In genomic region chr10:70600512-70601395, GRCh38 we compare ENCODE assay signal across 21 cellular contexts. TPM values are rescaled to one million over a fixed set of nuclear protein-coding genes. Genes with fewer than 3 reads are reported as not detected.
DNase-seq lines count a peak whose midpoint lies in the region; ATAC-seq and TF ChIP-seq lines count a peak whose summit lies in the region.
"Had no signal": no experiment of that assay in that cellular context is flagged by ENCODE, and none has a peak within 500 bp of the region (broad histone marks: within the 10 kb centered on the region; RNA-seq: fewer than 3 reads in every experiment).

No MANE protein-coding gene starts in this region.

- DNase-seq in T-helper 2 cell treated with Interferon-gamma antibody and Interleukin-4, amounts not matched to agents 5 μg/mL and 100 μg/mL, for 36 hours (ENCODE audit: low spot score), result no peak
- DNase-seq in T-helper 2 cell (no peak), GM10248 (ENCODE audit: extremely low spot score) (peak; percentile 27), natural killer cell (no peak), SK-N-SH (no peak), HFFc6 (no peak)
- no peak for DNase-seq in activated naive CD8-positive, alpha-beta T cell treated with anti-CD3 and anti-CD28 coated beads for 36 hours
- DNase-seq: GF-D8, heart left ventricle, mammary epithelial cell, NCI-H2081, NCI-H510A treated with DMSO at 0.1 percent for 48 hours, tibial artery had no signal

- H3K4me1 ChIP-seq in SK-N-SH (ENCODE audit: control insufficient read depth in 1 of 2, insufficient read depth in 2 of 2, low read depth in 1 of 2, low read length in 1 of 2), result peaks cover 0 to 12% of the 10 kb centered on the region in 2 experiments; a peak in 1 of 4 replicates
- H3K4me1 ChIP-seq: A549, HAP-1, tibial artery had no signal

- H3F3A ChIP-seq in SK-N-SH (replicated peaks; ENCODE audit: insufficient read depth), result no peaks in the 10 kb centered on the region

- H3K79me2 ChIP-seq in SK-N-SH (ENCODE audit: insufficient read depth), result no peaks in the 10 kb centered on the region

- H3K9me3 ChIP-seq in SK-N-SH, result no peaks in the 10 kb centered on the region
- H3K9me3 ChIP-seq: A549, BLaER1, HAP-1, heart left ventricle, tibial artery had no signal

- intact Hi-C loops in natural killer cell (cut with micrococcal nuclease), result loop anchor here (5.0 kb wide), 1 partner anchor 43 kb away; no protein-coding TSS in a partner anchor

- no peak for TF ChIP-seq EP300 in SK-N-SH (IDR thresholded peaks at IDR 0.05; ENCODE audit: borderline replicate concordance in 1 of 2, low read depth in 1 of 2, low read length in 1 of 2)

- peak overlapping the region; percentile 99 for H3K4me3 Mint-ChIP-seq in T-helper 2 cell treated with Interferon-gamma antibody and Interleukin-4, amounts not matched to agents 5 μg/mL and 100 μg/mL, for 36 hours
- peak overlapping the region; percentile 97 for H3K4me3 Mint-ChIP-seq in activated naive CD8-positive, alpha-beta T cell treated with anti-CD3 and anti-CD28 coated beads for 36 hours
- peak overlapping the region; percentile 100 for H3K4me3 Mint-ChIP-seq in natural killer cell
- H3K4me3 Mint-ChIP-seq in HFFc6, result no peak overlapping the region
- H3K4me3 Mint-ChIP-seq: nephron had no signal

- H3K9me3 Mint-ChIP-seq in T-helper 2 cell treated with Interferon-gamma antibody and Interleukin-4, amounts not matched to agents 5 μg/mL and 100 μg/mL, for 36 hours, result no peaks in the 10 kb centered on the region
- no peaks in the 10 kb centered on the region for H3K9me3 Mint-ChIP-seq in activated naive CD8-positive, alpha-beta T cell treated with anti-CD3 and anti-CD28 coated beads for 36 hours
- no peaks in the 10 kb centered on the region for H3K9me3 Mint-ChIP-seq in natural killer cell
- H3K9me3 Mint-ChIP-seq in HFFc6, result no peaks in the 10 kb centered on the region
- H3K9me3 Mint-ChIP-seq: nephron had no signal

- H2AFZ ChIP-seq in SK-N-SH (ENCODE audit: low read depth), result no peak overlapping the region

- no peaks in the 10 kb centered on the region for H3K27me3 Mint-ChIP-seq in T-helper 2 cell treated with Interferon-gamma antibody and Interleukin-4, amounts not matched to agents 5 μg/mL and 100 μg/mL, for 36 hours (ENCODE audit: low read depth)
- H3K27me3 Mint-ChIP-seq in activated naive CD8-positive, alpha-beta T cell treated with anti-CD3 and anti-CD28 coated beads for 36 hours, result no peaks in the 10 kb centered on the region
- H3K27me3 Mint-ChIP-seq in natural killer cell (ENCODE audit: low read depth in 2 of 2) (no peaks in the 10 kb centered on the region), HFFc6 (ENCODE audit: insufficient read depth) (peaks cover 33% of the 10 kb centered on the region)

- POLR2A ChIA-PET in GM10248 (lab: Yijun Ruan, JAX), result no interaction called here
- POLR2A ChIA-PET in SK-N-SH (lab: Yijun Ruan, JAX), result no interaction called here

- no peak overlapping the region for H3K27ac Mint-ChIP-seq in T-helper 2 cell treated with Interferon-gamma antibody and Interleukin-4, amounts not matched to agents 5 μg/mL and 100 μg/mL, for 36 hours
- H3K27ac Mint-ChIP-seq in activated naive CD8-positive, alpha-beta T cell treated with anti-CD3 and anti-CD28 coated beads for 36 hours, result no peak overlapping the region
- H3K27ac Mint-ChIP-seq in natural killer cell (peak overlapping the region; percentile 95 to 97), HFFc6 (no peak overlapping the region)
- H3K27ac Mint-ChIP-seq: nephron had no signal

- no peaks in the 10 kb centered on the region for H3K9me2 ChIP-seq in SK-N-SH

- CTCF ChIA-PET in GM10248 (lab: Yijun Ruan, JAX), result interaction anchor here (0.9 to 3.1 kb wide), 4 partner anchors 10 to 41 kb away, joined by 3 to 9 read pairs (median 4); no protein-coding TSS in a partner anchor
- CTCF ChIA-PET in SK-N-SH (lab: Yijun Ruan, JAX), result interaction anchor here (0.8 to 1.5 kb wide), 3 partner anchors 19 to 159 kb away, joined by 3 to 6 read pairs (median 4); partner anchors contain the start of gene ADAMTS14

- H3K27me3 ChIP-seq in SK-N-SH (ENCODE audit: insufficient read depth), result no peaks in the 10 kb centered on the region; the same call in 1 of the 2 replicates
- H3K27me3 ChIP-seq: BLaER1, heart left ventricle, tibial artery had no signal

- H3K4me3 ChIP-seq in SK-N-SH (ENCODE audit: low read depth in 2 of 2, low read length in 1 of 2), result no peak overlapping the region
- H3K4me3 ChIP-seq: A549, BLaER1, HAP-1, tibial artery had no signal

- H3K4me1 Mint-ChIP-seq in T-helper 2 cell treated with Interferon-gamma antibody and Interleukin-4, amounts not matched to agents 5 μg/mL and 100 μg/mL, for 36 hours (ENCODE audit: low read depth), result peaks cover 21% of the 10 kb centered on the region
- H3K4me1 Mint-ChIP-seq in activated naive CD8-positive, alpha-beta T cell treated with anti-CD3 and anti-CD28 coated beads for 36 hours, result peaks cover 63% of the 10 kb centered on the region
- H3K4me1 Mint-ChIP-seq in natural killer cell, result peaks cover 71 to 89% of the 10 kb centered on the region in 2 donors
- no peaks in the 10 kb centered on the region for H3K4me1 Mint-ChIP-seq in HFFc6 (ENCODE audit: low read depth)

- no peaks in the 10 kb centered on the region for H3K36me3 ChIP-seq in SK-N-SH (replicated peaks in 1 of 2; ENCODE audit: control insufficient read depth in 1 of 2, insufficient read depth in 2 of 2, low read length in 1 of 2)
- H3K36me3 ChIP-seq: BLaER1, HAP-1, heart left ventricle, tibial artery had no signal

- no peak overlapping the region for H3K4me2 ChIP-seq in SK-N-SH
- H3K4me2 ChIP-seq: A549, BLaER1 had no signal

- WGBS in SK-N-SH (ENCODE audit: low lambda C conversion rate), result 83% methylated on average over 14 of the region's 24 CpGs

- no peak overlapping the region for H3K27ac ChIP-seq in SK-N-SH (ENCODE audit: low read depth in 2 of 2, low read length in 1 of 2)
- H3K27ac ChIP-seq: A549, BLaER1, HL-60, tibial artery had no signal

- TF ChIP-seq CTCF in GM10248 (IDR thresholded peaks at IDR 0.05; ENCODE audit: control extremely low read depth, extremely low read depth, low read depth, missing control alignments) (no peak), natural killer cell (IDR thresholded peaks at IDR 0.05) (no peak), SK-N-SH (IDR thresholded peaks at IDR 0.05) (no peak), HFFc6 (IDR thresholded peaks at IDR 0.05) (no peak)

- ATAC-seq in natural killer cell (peak in 1 of 3 donors; percentile 8), GM21723 (IDR thresholded peaks at IDR 0.05; ENCODE audit: unreplicated experiment) (no peak)
- ATAC-seq: A549; activated CD4-positive, CD25-positive, alpha-beta regulatory T cell treated with anti-CD3 and anti-CD28 coated beads, Interleukin-2, amount 50 U/mL, for 24 hours; heart left ventricle had no signal

- TF ChIP-seq RAD21 in SK-N-SH (IDR thresholded peaks at IDR 0.05; ENCODE audit: low read length), result no peak

- peaks cover 21% of the 10 kb centered on the region for H3K36me3 Mint-ChIP-seq in T-helper 2 cell treated with Interferon-gamma antibody and Interleukin-4, amounts not matched to agents 5 μg/mL and 100 μg/mL, for 36 hours (ENCODE audit: low read depth)
- peaks cover 36% of the 10 kb centered on the region for H3K36me3 Mint-ChIP-seq in activated naive CD8-positive, alpha-beta T cell treated with anti-CD3 and anti-CD28 coated beads for 36 hours
- H3K36me3 Mint-ChIP-seq in natural killer cell (peaks cover 24% of the 10 kb centered on the region), HFFc6 (ENCODE audit: low read depth) (no peaks in the 10 kb centered on the region)

- H3K9ac ChIP-seq in SK-N-SH, result no peak overlapping the region
- H3K9ac ChIP-seq: BLaER1 had no signal

- H4K20me1 ChIP-seq in SK-N-SH (ENCODE audit: insufficient read depth), result no peaks in the 10 kb centered on the region
- H4K20me1 ChIP-seq: BLaER1 had no signal

TF ChIP-seq in SK-N-SH, 30 proteins besides CTCF, POLR2A, EP300 and RAD21:
- no peak for TF ChIP-seq EZH2phosphoT487 (IDR thresholded peaks at IDR 0.05; ENCODE audit: borderline replicate concordance, low read depth)
- no peak for TF ChIP-seq FOSL2 (IDR thresholded peaks at IDR 0.05; ENCODE audit: borderline replicate concordance, low read depth)
- TF ChIP-seq GATA2 (CRISPR knock-in tag; IDR thresholded peaks at IDR 0.05), result no peak
- no peak for TF ChIP-seq RFX5 (IDR thresholded peaks at IDR 0.05; ENCODE audit: low read length)
- TF ChIP-seq NRF1 (IDR thresholded peaks at IDR 0.05; ENCODE audit: low read depth, low read length), result no peak
- TF ChIP-seq PBX3 (IDR thresholded peaks at IDR 0.05), result no peak
- TF ChIP-seq FOXM1 (IDR thresholded peaks at IDR 0.05; ENCODE audit: low read depth), result no peak
- TF ChIP-seq USF2 (IDR thresholded peaks at IDR 0.05; ENCODE audit: borderline replicate concordance, low read depth, low read length), result no peak

RNA-seq across cellular contexts. Expression of gene PRF1, which starts 1.8 kb away (rescaled TPM):
- 10 to 100 TPM; 44.7 to 46.9 TPM for total RNA-seq in activated naive CD8-positive, alpha-beta T cell treated with anti-CD3 and anti-CD28 coated beads for 36 hours
- total RNA-seq in natural killer cell, result 1,000 to 10,000 TPM; 1,641 to 2,133 (median 1,982) TPM
- not detected in 2 replicates for polyA plus RNA-seq in SK-N-SH (2012; rRNA removed)
- not detected in 2 replicates for polyA plus RNA-seq in SK-N-SH (2012; cell fraction: cytosol; rRNA removed)
- polyA plus RNA-seq in SK-N-SH (2012; cell fraction: nucleus; rRNA removed), result not detected in 2 replicates
- total RNA-seq in HFFc6 (2021; fragmentation: NEBNext Ultra II Directional; extraction: Animal tissue kit (Norgen Biotek cat#: 25700)), result not detected
- total RNA-seq: mammary epithelial cell, pulmonary artery endothelial cell had no signal
- polyA plus RNA-seq: A549 had no signal

Comparison
In these comparisons a context has a peak if more than half of its experiments do, and no peak if none do; other contexts are left out.
1. H3K27ac Mint-ChIP-seq: peak in natural killer cell (2 of 2); none in T-helper 2 cell treated with Interferon-gamma antibody and Interleukin-4, amounts not matched to agents 5 μg/mL and 100 μg/mL, for 36 hours (single experiment), activated naive CD8-positive, alpha-beta T cell treated with anti-CD3 and anti-CD28 coated beads for 36 hours (single experiment) and HFFc6 (single experiment).
2. RNA of gene PRF1, which starts 1.8 kb away (total RNA-seq): 1,641 to 2,133 TPM in natural killer cell and 44.7 to 46.9 TPM in activated naive CD8-positive, alpha-beta T cell treated with anti-CD3 and anti-CD28 coated beads for 36 hours; not detected in HFFc6; every median in the first group is over 10 times any median in the second.